ENCODE assay signal across 17 cellular contexts in the genomic region with DNA sequence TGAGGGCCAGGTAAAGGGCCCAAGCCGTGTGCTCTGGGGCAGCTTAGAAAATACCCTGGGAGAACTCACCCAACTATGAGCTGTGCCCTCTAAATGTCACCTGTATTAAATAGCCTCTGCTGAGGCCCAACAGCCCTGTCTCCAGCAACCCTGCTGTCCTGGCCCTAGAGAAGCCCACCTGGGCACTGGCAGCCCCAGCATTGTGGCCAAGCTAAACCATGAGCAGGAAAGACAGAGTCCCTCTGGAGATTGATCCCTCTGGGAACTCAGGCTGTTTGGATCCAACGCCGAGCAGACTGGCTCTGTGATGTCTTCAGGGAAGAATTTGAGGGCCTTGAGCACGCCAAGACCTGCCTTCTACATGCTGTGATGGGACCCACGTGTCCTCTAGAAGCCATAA.
DNase-seq lines count a peak whose midpoint lies in the region; ATAC-seq and TF ChIP-seq lines count a peak whose summit lies in the region.
"Had no signal": no experiment of that assay in that cellular context is flagged by ENCODE, and none has a peak within 500 bp of the region (broad histone marks: within the 10 kb centered on the region; RNA-seq: fewer than 3 reads in every experiment).

No MANE protein-coding gene starts in this region.

- DNase-seq in EH (ENCODE audit: low read depth) (peak; percentile 65), NCI-H2171 treated with DMSO at 0.1 percent for 48 hours (lab: John Stamatoyannopoulos, UW) (peak; percentile 56), chondrocyte (ENCODE audit: low spot score) (no peak), mesenchymal stem cell (no peak), type B pancreatic cell (ENCODE audit: extremely low spot score, unreplicated experiment) (no peak), NCI-H2081 treated with DMSO at 0.1 percent for 48 hours (lab: John Stamatoyannopoulos, UW) (no peak)
- DNase-seq in CD8-positive, alpha-beta memory T cell, result no peak
- DNase-seq: BE2C, DMS79 treated with DMSO at 0.1 percent for 48 hours, Karpas-422, MV-4-11, NCI-H2227 treated with DMSO at 0.1 percent for 48 hours, NCI-H510A had no signal

- no peak overlapping the region for H2AFZ ChIP-seq in mesenchymal stem cell (ENCODE audit: low read depth, low read length)

- H2BK5ac ChIP-seq in mesenchymal stem cell (ENCODE audit: low read depth, low read length, poor library complexity, severe bottlenecking), result no peak overlapping the region

- H3K9me3 Mint-ChIP-seq in chondrocyte (ENCODE audit: low read depth) (no peaks in the 10 kb centered on the region), type B pancreatic cell (no peaks in the 10 kb centered on the region)
- no peaks in the 10 kb centered on the region for H3K9me3 Mint-ChIP-seq in CD8-positive, alpha-beta memory T cell

- H3K4me1 Mint-ChIP-seq in chondrocyte (ENCODE audit: low read depth) (peaks cover 28% of the 10 kb centered on the region), type B pancreatic cell (ENCODE audit: unreplicated experiment) (peaks cover 16% of the 10 kb centered on the region)
- H3K4me1 Mint-ChIP-seq in CD8-positive, alpha-beta memory T cell, result no peaks in the 10 kb centered on the region

- no peaks in the 10 kb centered on the region for H3K79me1 ChIP-seq in mesenchymal stem cell (replicated peaks; ENCODE audit: low read length, poor library complexity, severe bottlenecking)

- POLR2A ChIA-PET in CD8-positive, alpha-beta memory T cell (lab: Charles Lee), result no interaction called here

- CTCF ChIA-PET in CD8-positive, alpha-beta memory T cell (lab: Charles Lee), result no interaction called here

- 86% methylated on average over 5 of the region's 5 CpGs for WGBS in mesenchymal stem cell

- H3K4me1 ChIP-seq in mesenchymal stem cell (ENCODE audit: control insufficient read depth, insufficient read depth, low read depth, low read length), result peaks cover 15% of the 10 kb centered on the region
- H3K4me1 ChIP-seq in CD8-positive, alpha-beta memory T cell (ENCODE audit: insufficient read depth, low read length), result no peaks in the 10 kb centered on the region
- H3K4me1 ChIP-seq: BE2C had no signal

- TF ChIP-seq CTCF in chondrocyte (IDR thresholded peaks at IDR 0.05) (no peak), type B pancreatic cell (conservative IDR thresholded peaks at IDR 0.05) (no peak)

- no peak overlapping the region for H3K4me2 ChIP-seq in mesenchymal stem cell (ENCODE audit: low read length, poor library complexity, severe bottlenecking)

- H3K36me3 Mint-ChIP-seq in chondrocyte (ENCODE audit: low read depth) (peaks cover 1% of the 10 kb centered on the region), type B pancreatic cell (no peaks in the 10 kb centered on the region)
- no peaks in the 10 kb centered on the region for H3K36me3 Mint-ChIP-seq in CD8-positive, alpha-beta memory T cell

- H2BK120ac ChIP-seq in mesenchymal stem cell (ENCODE audit: low read depth, low read length), result no peak overlapping the region

- no peak overlapping the region for H3K18ac ChIP-seq in mesenchymal stem cell (ENCODE audit: low read depth in 1 of 2, low read length in 2 of 2)

- no peak overlapping the region for H2BK15ac ChIP-seq in mesenchymal stem cell (ENCODE audit: low read depth, poor library complexity, severe bottlenecking)

- peaks cover 2% of the 10 kb centered on the region for H3K9me3 ChIP-seq in mesenchymal stem cell (ENCODE audit: control insufficient read depth, low read length)
- no peaks in the 10 kb centered on the region for H3K9me3 ChIP-seq in CD8-positive, alpha-beta memory T cell (ENCODE audit: low read length)
- H3K9me3 ChIP-seq: BE2C had no signal

- H3K14ac ChIP-seq in mesenchymal stem cell (ENCODE audit: low read length in 2 of 2), result no peak overlapping the region

- no peak for ATAC-seq in GM21737 (IDR thresholded peaks at IDR 0.05; ENCODE audit: unreplicated experiment)
- ATAC-seq: GM12878, HCT116, Panc1 had no signal

- H2BK12ac ChIP-seq in mesenchymal stem cell (ENCODE audit: low read length in 2 of 2), result peak overlapping the region in 1 of 2 experiments; percentile 4

- no peak overlapping the region for H4K8ac ChIP-seq in mesenchymal stem cell (ENCODE audit: low read length)

- no peak overlapping the region for H3K9ac ChIP-seq in mesenchymal stem cell (ENCODE audit: low read length)

- H3K27ac Mint-ChIP-seq in chondrocyte (ENCODE audit: unreplicated experiment) (peak overlapping the region; percentile 24), type B pancreatic cell (no peak overlapping the region)
- H3K27ac Mint-ChIP-seq in CD8-positive, alpha-beta memory T cell, result no peak overlapping the region

- no peaks in the 10 kb centered on the region for H3K36me3 ChIP-seq in mesenchymal stem cell (ENCODE audit: control insufficient read depth in 1 of 2, insufficient read depth in 2 of 2, low read depth in 1 of 2, low read length in 2 of 2)
- H3K36me3 ChIP-seq in CD8-positive, alpha-beta memory T cell (ENCODE audit: insufficient read depth, low read length), result no peaks in the 10 kb centered on the region
- H3K36me3 ChIP-seq: BE2C had no signal

- H3K23ac ChIP-seq in mesenchymal stem cell (ENCODE audit: low read length in 2 of 2), result no peak overlapping the region

- H3K27ac ChIP-seq in mesenchymal stem cell (ENCODE audit: low read length, poor library complexity, severe bottlenecking), result peak overlapping the region; percentile 64
- H3K27ac ChIP-seq in CD8-positive, alpha-beta memory T cell (ENCODE audit: low read depth, low read length), result no peak overlapping the region

- H3K4me3 Mint-ChIP-seq in chondrocyte (ENCODE audit: unreplicated experiment) (no peak overlapping the region), type B pancreatic cell (no peak overlapping the region)
- H3K4me3 Mint-ChIP-seq in CD8-positive, alpha-beta memory T cell, result no peak overlapping the region

- H2AK5ac ChIP-seq in mesenchymal stem cell (ENCODE audit: low read length, severe bottlenecking), result peak overlapping the region; percentile 89

- H4K91ac ChIP-seq in mesenchymal stem cell (ENCODE audit: low read length), result no peak overlapping the region

- H3K27me3 Mint-ChIP-seq in chondrocyte (ENCODE audit: low read depth), result no peaks in the 10 kb centered on the region
- H3K27me3 Mint-ChIP-seq in type B pancreatic cell, result peaks cover 14% of the 10 kb centered on the region
- H3K27me3 Mint-ChIP-seq in CD8-positive, alpha-beta memory T cell, result peaks cover 2 to 11% of the 10 kb centered on the region in 2 donors

- H3K27me3 ChIP-seq in mesenchymal stem cell (ENCODE audit: control insufficient read depth in 1 of 2, insufficient read depth in 1 of 2, low read length in 2 of 2), result peaks cover 0 to 19% of the 10 kb centered on the region in 2 experiments
- no peaks in the 10 kb centered on the region for H3K27me3 ChIP-seq in CD8-positive, alpha-beta memory T cell (ENCODE audit: insufficient read depth, low read length, poor library complexity, severe bottlenecking)
- H3K27me3 ChIP-seq: BE2C had no signal

- H3K4ac ChIP-seq in mesenchymal stem cell (ENCODE audit: low read depth in 1 of 2, low read length in 2 of 2), result no peak overlapping the region

- no peak overlapping the region for H3K4me3 ChIP-seq in mesenchymal stem cell (ENCODE audit: insufficient read depth in 1 of 2, low read depth in 1 of 2, low read length in 2 of 2)
- H3K4me3 ChIP-seq in CD8-positive, alpha-beta memory T cell (ENCODE audit: low read length), result no peak overlapping the region
- H3K4me3 ChIP-seq: GM12878 had no signal

Comparison
In these comparisons a context has a peak if more than half of its experiments do, and no peak if none do; other contexts are left out.
1. DNase-seq: peak in EH (single experiment) and NCI-H2171 treated with DMSO at 0.1 percent for 48 hours (single experiment); none in chondrocyte (single experiment), mesenchymal stem cell (single experiment), type B pancreatic cell (single experiment), NCI-H2081 treated with DMSO at 0.1 percent for 48 hours (single experiment) and CD8-positive, alpha-beta memory T cell (0 of 5).